In genomic region chr1:247156787-247157232, GRCh38 we compare ENCODE assay signal across 2 cellular contexts.
TF ChIP-seq lines count a peak whose summit lies in the region.

No MANE protein-coding gene starts in this region.

TF ChIP-seq in Ishikawa, 13 proteins besides CTCF, POLR2A, EP300 and RAD21:
- TF ChIP-seq NFIC (IDR thresholded peaks at IDR 0.05) = no peak
- peak; percentile 59 for TF ChIP-seq USF1 (IDR thresholded peaks at IDR 0.05)
- TF ChIP-seq TCF12 (IDR thresholded peaks at IDR 0.05; ENCODE audit: low read depth) = peak; percentile 41; the same call in 1 of the 2 replicates
- TF ChIP-seq MAX (IDR thresholded peaks at IDR 0.05) = no peak
- no peak for TF ChIP-seq REST (IDR thresholded peaks at IDR 0.05; ENCODE audit: low read depth)

TF ChIP-seq in K562, 482 proteins besides CTCF, POLR2A, EP300 and RAD21 (continues in another document):
- TF ChIP-seq ZNF696 (CRISPR knock-in tag; conservative IDR thresholded peaks at IDR 0.05) (no peak), MYC (IDR thresholded peaks at IDR 0.05; ENCODE audit: low read depth, low read length) (no peak), MYC (CRISPR knock-in tag; IDR thresholded peaks at IDR 0.05; ENCODE audit: borderline replicate concordance, low read depth) (no peak), NFYB (IDR thresholded peaks at IDR 0.05; ENCODE audit: extremely low read depth, insufficient read length) (no peak), ZNF253 (CRISPR knock-in tag; conservative IDR thresholded peaks at IDR 0.05) (no peak), ZNF280B (CRISPR knock-in tag; IDR thresholded peaks at IDR 0.05) (0 out of 2 replicates have a peak, but pooled peaks have one; percentile 18), XRCC5 (IDR thresholded peaks at IDR 0.05; ENCODE audit: low read depth, low read length) (no peak), THAP12 (CRISPR knock-in tag; IDR thresholded peaks at IDR 0.05) (no peak), ATF7 (IDR thresholded peaks at IDR 0.05) (no peak), ARID2 (IDR thresholded peaks at IDR 0.05) (no peak), CUX1 (CRISPR knock-in tag; IDR thresholded peaks at IDR 0.05) (no peak), TAF9B (IDR thresholded peaks at IDR 0.05; ENCODE audit: partially characterized antibody) (no peak), ESRRA (IDR thresholded peaks at IDR 0.05; ENCODE audit: borderline replicate concordance, low read depth) (no peak), ARID4B (CRISPR knock-in tag; IDR thresholded peaks at IDR 0.05) (no peak), XRCC4 (IDR thresholded peaks at IDR 0.05; ENCODE audit: extremely low read depth, insufficient read depth, insufficient read length) (no peak), POLR2AphosphoS2 (IDR thresholded peaks at IDR 0.05; ENCODE audit: low read length) (no peak), ATF3 (IDR thresholded peaks at IDR 0.05) (no peak), ATF3 (CRISPR knock-in tag; conservative IDR thresholded peaks at IDR 0.05) (no peak), ZBTB34 (CRISPR knock-in tag; IDR thresholded peaks at IDR 0.05) (no peak), CREM (IDR thresholded peaks at IDR 0.05; ENCODE audit: low read depth) (no peak), ZNF212 (CRISPR knock-in tag; IDR thresholded peaks at IDR 0.05) (no peak), ZNF445 (CRISPR knock-in tag; IDR thresholded peaks at IDR 0.05; ENCODE audit: low read depth) (no peak), ZBTB49 (CRISPR knock-in tag; IDR thresholded peaks at IDR 0.05; ENCODE audit: borderline replicate concordance) (no peak), TRIM28 (IDR thresholded peaks at IDR 0.05) (peak; percentile 97), E2F4 (CRISPR knock-in tag; IDR thresholded peaks at IDR 0.05; ENCODE audit: low read depth) (no peak), TAF15 (IDR thresholded peaks at IDR 0.05; ENCODE audit: low read depth, low read length) (no peak), MCM7 (IDR thresholded peaks at IDR 0.05) (no peak)
